9 cellular contexts compared by ENCODE assay signal in the genomic region with DNA sequence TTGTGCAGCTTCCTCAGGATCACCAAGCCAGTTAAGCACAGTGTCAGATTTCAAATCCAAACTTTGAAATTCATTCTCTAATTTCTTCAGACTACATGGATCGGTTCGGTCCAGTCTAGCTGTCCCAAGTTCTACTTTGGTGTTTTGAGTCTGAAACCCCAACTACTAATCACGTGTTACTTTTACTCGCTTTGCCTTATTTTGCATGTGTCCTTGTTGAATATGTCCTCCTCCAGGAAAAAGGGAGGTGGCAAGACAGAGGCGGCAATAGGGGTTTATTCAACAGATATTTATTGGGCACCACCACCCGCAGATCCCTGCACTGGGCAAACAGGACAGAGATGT. TPM values are rescaled to one million over a fixed set of nuclear protein-coding genes. Genes with fewer than 3 reads are reported as not detected.
DNase-seq lines count a peak whose midpoint lies in the region; ATAC-seq, FAIRE-seq and TF ChIP-seq lines count a peak whose summit lies in the region.
"Had no signal": no experiment of that assay in that cellular context is flagged by ENCODE, and none has a peak within 500 bp of the region (broad histone marks: within the 10 kb centered on the region; RNA-seq: fewer than 3 reads in every experiment).

No MANE protein-coding gene starts in this region.

- CTCF ChIA-PET in GM12878 (lab: Yijun Ruan, JAX) = no interaction called here

- FAIRE-seq in GM12878 (lab: Jason Lieb, UNC) (no peak), urothelium cell line (lab: Jason Lieb, UNC) (peak; percentile 58)
- FAIRE-seq: TTC549 had no signal

- peaks cover 7% of the 10 kb centered on the region for H3K4me1 Mint-ChIP-seq in memory B cell

- in situ Hi-C loops in GM12878 (cut with MboI) = no loop called here

- no peak for TF ChIP-seq RAD21 in GM12878 (IDR thresholded peaks at IDR 0.05; ENCODE audit: insufficient read depth, low read depth, low read length)

- SMC1A ChIA-PET in GM12878 (lab: Charles Lee; ENCODE audit: uncharacterized antibody, unreplicated experiment) = no interaction called here

- peak overlapping the region; percentile 78 for H3K4me3 Mint-ChIP-seq in memory B cell

- H3K36me3 ChIP-seq in GM12878 (ENCODE audit: control insufficient read depth in 2 of 2, insufficient read depth in 2 of 2, low read length in 1 of 2) = no peaks in the 10 kb centered on the region

- H3K27me3 Mint-ChIP-seq in memory B cell = peaks cover 31% of the 10 kb centered on the region

- no peak overlapping the region for H2AFZ ChIP-seq in GM12878 (ENCODE audit: control insufficient read depth, low read depth, low read length)

- no peak for TF ChIP-seq EP300 in GM12878 (IDR thresholded peaks at IDR 0.05; ENCODE audit: borderline replicate concordance in 1 of 2, control insufficient read depth in 1 of 2, low read depth in 2 of 2, low read length in 2 of 2)

- DNase-seq in Right ventricle myocardium superior = no peak
- DNase-seq in Right ventricle myocardium inferior (ENCODE audit: missing footprints) = no peak
- DNase-seq in GM12878 (ENCODE audit: low read depth, low spot score) = no peak
- DNase-seq in memory B cell (ENCODE audit: low spot score in 2 of 2) = no peak
- no peak for DNase-seq in urothelium cell line (ENCODE audit: low spot score)
- DNase-seq in NCI-H748 (lab: John Stamatoyannopoulos, UW; ENCODE audit: unreplicated experiment) = no peak
- no peak for DNase-seq in NCI-H1048 (lab: John Stamatoyannopoulos, UW)
- no peak for DNase-seq in middle frontal gyrus (ENCODE audit: extremely low spot score, low spot score)

- no peak overlapping the region for H3K27ac ChIP-seq in GM12878 (ENCODE audit: control insufficient read depth, insufficient read depth)

- no peak overlapping the region for H3K9ac ChIP-seq in GM12878 (ENCODE audit: control insufficient read depth, insufficient read depth, low read length)

- no peaks in the 10 kb centered on the region for H3K36me3 Mint-ChIP-seq in memory B cell

- H4K20me1 ChIP-seq in GM12878 (ENCODE audit: control insufficient read depth, insufficient read depth) = no peaks in the 10 kb centered on the region

- BruUV-seq in GM12878 (replicated peaks; lab: Mats Ljungman, UMichigan) = no TSS peak

- ATAC-seq in Right ventricle myocardium superior (ENCODE audit: poor library complexity) (peak; percentile 3), Right ventricle myocardium inferior (no peak), GM12878 (no peak), memory B cell (ENCODE audit: low read depth) (no peak)

- H3K4me3 ChIP-seq in GM12878 = peak overlapping the region; percentile 16

- TF ChIP-seq CTCF in GM12878 (IDR thresholded peaks at IDR 0.05 in 2 of 3, conservative IDR thresholded peaks at IDR 0.05 in 1 of 3; ENCODE audit: control insufficient read depth in 2 of 3, extremely low read depth in 1 of 3, insufficient read depth in 1 of 3, low read depth in 3 of 3, low read length in 3 of 3) = no peak

- peak overlapping the region; percentile 80 for H3K4me2 ChIP-seq in GM12878 (ENCODE audit: control insufficient read depth, insufficient read depth)

- 8% methylated on average over 6 of the region's 6 CpGs for WGBS in GM12878 (ENCODE audit: insufficient coverage, insufficient replicate concordance, low lambda C conversion rate, missing lambda C conversion rate)

- POLR2A ChIA-PET in GM12878 (lab: Charles Lee) = no interaction called here

- H3K27me3 ChIP-seq in GM12878 (replicated peaks in 1 of 2; ENCODE audit: control insufficient read depth in 2 of 2, insufficient read depth in 2 of 2, low read length in 1 of 2) = peaks cover 3 to 4% of the 10 kb centered on the region in 2 experiments; a peak in 3 of 4 replicates

- no peaks in the 10 kb centered on the region; the same call in 2 of the 3 replicates for H3K9me3 ChIP-seq in GM12878 (replicated peaks; ENCODE audit: control insufficient read depth, insufficient read depth, low read length)

- no peak overlapping the region for H3K27ac Mint-ChIP-seq in memory B cell

- TF ChIP-seq POLR2A in GM12878 (IDR thresholded peaks at IDR 0.05; ENCODE audit: low read depth, low read length) = no peak

- 0 out of 2 replicates have a peak, but pooled peaks cover 5% of the 10 kb centered on the region for H3K4me1 ChIP-seq in GM12878 (ENCODE audit: control insufficient read depth, insufficient read depth, low read length)

- no peaks in the 10 kb centered on the region for H3K9me3 Mint-ChIP-seq in memory B cell

- H3K79me2 ChIP-seq in GM12878 (ENCODE audit: control insufficient read depth, insufficient read depth, low read length) = no peaks in the 10 kb centered on the region

- intact Hi-C loops in Right ventricle myocardium superior (cut with DNase I) (no loop called here), Right ventricle myocardium inferior (cut with DNase I) (loop anchor here (5.0 kb wide), 1 partner anchor 50 kb away; no protein-coding TSS in a partner anchor), GM12878 (cut with micrococcal nuclease; ENCODE audit: unreplicated experiment) (no loop called here)

- RAD21 ChIA-PET in GM12878 (lab: Charles Lee; ENCODE audit: unreplicated experiment) = interaction anchor here (0.7 kb wide), 1 partner anchor 37 kb away, joined by 4 read pairs; no protein-coding TSS in a partner anchor

TF ChIP-seq in GM12878, 131 proteins besides CTCF, POLR2A, EP300 and RAD21:
- TF ChIP-seq RCOR1 (conservative IDR thresholded peaks at IDR 0.05; ENCODE audit: low read depth, low read length) = no peak
- no peak for TF ChIP-seq RELA (IDR thresholded peaks at IDR 0.05; ENCODE audit: borderline replicate concordance, partially characterized antibody)
- TF ChIP-seq PBX3 (IDR thresholded peaks at IDR 0.05; ENCODE audit: insufficient replicate concordance, low read depth, low read length) = no peak
- TF ChIP-seq SPI1 (IDR thresholded peaks at IDR 0.05; ENCODE audit: borderline replicate concordance, insufficient read depth, low read depth, low read length) = no peak
- no peak for TF ChIP-seq HDAC2 (IDR thresholded peaks at IDR 0.05)
- TF ChIP-seq TARDBP (IDR thresholded peaks at IDR 0.05; ENCODE audit: borderline replicate concordance) = no peak
- no peak for TF ChIP-seq CREB1 (IDR thresholded peaks at IDR 0.05; ENCODE audit: low read depth)
- TF ChIP-seq ESRRA (IDR thresholded peaks at IDR 0.05; ENCODE audit: low read length) = no peak
- TF ChIP-seq CEBPB (IDR thresholded peaks at IDR 0.05; ENCODE audit: borderline replicate concordance in 1 of 2, low read depth in 2 of 2, low read length in 2 of 2) = no peak
- no peak for TF ChIP-seq RFX5 (IDR thresholded peaks at IDR 0.05; ENCODE audit: low read depth, low read length)
- TF ChIP-seq ZNF622 (IDR thresholded peaks at IDR 0.05) = no peak
- TF ChIP-seq PML (IDR thresholded peaks at IDR 0.05; ENCODE audit: low read length) = no peak
- TF ChIP-seq STAT3 (IDR thresholded peaks at IDR 0.05; ENCODE audit: low read depth, low read length) = no peak
- no peak for TF ChIP-seq FOXK2 (IDR thresholded peaks at IDR 0.05)
TF ChIP-seq in GM12878: peak in this region for 0.

RNA-seq across cellular contexts. Expression of gene GXYLT2, which starts 0.5 kb away (rescaled TPM):
- 10.2 TPM for total RNA-seq in Right ventricle myocardium superior
- 9.8 TPM for total RNA-seq in Right ventricle myocardium inferior
- total RNA-seq in GM12878 (2013; cell fraction: nucleolus; rRNA removed) = 0.17 and 0.46 TPM in 2 replicates
- total RNA-seq in GM12878 (2014; rRNA removed) = 1.9 and 2.7 TPM in 2 replicates
- total RNA-seq in GM12878 (2014; rRNA removed; fragmentation: Illumina TruSeq; extraction: Trizol) = 1.4 and 2.2 TPM in 2 replicates
- 1.5 and 1.7 TPM in 2 replicates for total RNA-seq in GM12878 (2021)
- polyA plus RNA-seq in GM12878 (2011; ENCODE audit: low read depth) = 0.47 TPM
- 0.27 and 0.29 TPM in 2 replicates for polyA plus RNA-seq in GM12878 (2011; rRNA removed)
- polyA plus RNA-seq in GM12878 (2011; cell fraction: cytosol; rRNA removed) = 0.23 and 0.31 TPM in 2 replicates
- polyA plus RNA-seq in GM12878 (2011; cell fraction: nucleus; rRNA removed) = 0.18 and 0.19 TPM in 2 replicates
- 0.29 and 0.62 TPM in 2 replicates for polyA plus RNA-seq in GM12878 (2012)
- polyA plus RNA-seq in GM12878 (2014; fragmentation: Illumina TruSeq; extraction: Trizol) = 0.91 and 1.0 TPM in 2 replicates
- under 1 TPM; 0.35 to 0.64 TPM for polyA plus RNA-seq in GM12878 (2014; fragmentation: Nextera tagmentation; extraction: Ambion mirVana)
- polyA plus RNA-seq in GM12878 (2014; rRNA removed) = 1.7 and 2.6 TPM in 2 replicates
- polyA plus RNA-seq in GM12878 (2016; fragmentation: Nextera tagmentation; extraction: Ambion mirVana) = under 1 TPM; 0.40 to 0.58 TPM
- polyA minus RNA-seq in GM12878 (2011; rRNA and poly(A)+ RNA removed) = 0.26 and 0.37 TPM in 2 replicates
- 1.6 TPM in 1 of 2 replicates, not detected in the other for polyA minus RNA-seq in GM12878 (2011; cell fraction: cytosol; rRNA and poly(A)+ RNA removed)
- 0.12 TPM in 1 of 2 replicates, not detected in the other for polyA minus RNA-seq in GM12878 (2011; cell fraction: nucleus; rRNA and poly(A)+ RNA removed)

RNA-seq across cellular contexts. Expression of gene SHQ1, which starts 39.1 kb away (rescaled TPM):
- total RNA-seq in Right ventricle myocardium superior (15.1 TPM), Right ventricle myocardium inferior (13.8 TPM), GM12878 (2014; rRNA removed) (25.9 and 28.1 TPM in 2 replicates), GM12878 (2014; rRNA removed; fragmentation: Illumina TruSeq; extraction: Trizol) (23.5 and 25.9 TPM in 2 replicates), GM12878 (2021) (30.3 and 34.2 TPM in 2 replicates)
- 75.1 and 83.6 TPM in 2 replicates for total RNA-seq in GM12878 (2013; cell fraction: nucleolus; rRNA removed)
- polyA plus RNA-seq in GM12878 (2011; ENCODE audit: low read depth) = 11.7 TPM
- polyA plus RNA-seq in GM12878 (2011; rRNA removed) (23.0 and 28.9 TPM in 2 replicates), GM12878 (2014; fragmentation: Illumina TruSeq; extraction: Trizol) (22.8 and 23.6 TPM in 2 replicates), GM12878 (2014; fragmentation: Nextera tagmentation; extraction: Ambion mirVana) (10 to 100 TPM; 12.6 to 12.8 TPM), GM12878 (2014; rRNA removed) (18.1 and 20.2 TPM in 2 replicates), GM12878 (2016; fragmentation: Nextera tagmentation; extraction: Ambion mirVana) (10 to 100 TPM; 46.0 to 51.7 TPM)
- polyA plus RNA-seq in GM12878 (2011; cell fraction: cytosol; rRNA removed) = 12.8 and 13.5 TPM in 2 replicates
- polyA plus RNA-seq in GM12878 (2011; cell fraction: nucleus; rRNA removed) = 10.1 and 14.0 TPM in 2 replicates
- 14.4 and 15.3 TPM in 2 replicates for polyA plus RNA-seq in GM12878 (2012)
- polyA minus RNA-seq in GM12878 (2011; rRNA and poly(A)+ RNA removed) = 15.8 and 20.3 TPM in 2 replicates
- polyA minus RNA-seq in GM12878 (2011; cell fraction: cytosol; rRNA and poly(A)+ RNA removed) = 7.5 and 9.4 TPM in 2 replicates
- polyA minus RNA-seq in GM12878 (2011; cell fraction: nucleus; rRNA and poly(A)+ RNA removed) = 33.1 and 66.4 TPM in 2 replicates
